Comparison of ENCODE assay signal across 16 cellular contexts in the genomic region with DNA sequence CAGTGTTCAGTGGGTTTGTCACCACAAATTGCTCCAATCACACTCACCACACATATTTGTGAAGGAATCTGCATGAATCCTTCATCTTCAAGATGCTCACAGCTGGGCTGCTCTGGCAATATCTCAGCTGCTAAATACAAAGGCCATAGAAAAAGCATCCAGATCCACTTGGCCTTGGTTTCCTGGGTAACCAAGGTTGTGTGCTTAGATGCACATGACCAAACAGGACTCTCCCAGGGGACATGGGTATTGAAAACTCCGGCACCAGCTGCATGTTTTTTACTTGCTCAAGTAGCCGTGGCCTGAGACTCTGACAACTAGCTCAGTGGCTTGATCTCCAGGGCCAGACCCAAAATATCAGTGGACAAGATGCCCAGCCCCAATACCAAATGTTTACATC.
A peak's percentile ranks its signal among the peaks of the same experiment; 100 is the strongest.
DNase-seq lines count a peak whose midpoint lies in the region; ATAC-seq lines count a peak whose summit lies in the region.
"Had no signal": no experiment of that assay in that cellular context is flagged by ENCODE, and none has a peak within 500 bp of the region (broad histone marks: within the 10 kb centered on the region; RNA-seq: fewer than 3 reads in every experiment).

No MANE protein-coding gene starts in this region.

- DNase-seq in NCI-H1417 (lab: John Stamatoyannopoulos, UW), result peak in 2 of 3 experiments; percentile 24 to 93
- no peak for DNase-seq in NCI-H1417 treated with DMSO at 0.1 percent for 48 hours (lab: John Stamatoyannopoulos, UW)
- DNase-seq in NCI-H187 treated with DMSO at 0.1 percent for 48 hours (lab: John Stamatoyannopoulos, UW), result peak; percentile 85
- peak; percentile 52 to 74 for DNase-seq in NCI-H526 (lab: John Stamatoyannopoulos, UW)
- DNase-seq in retina, result peak; percentile 52
- no peak for DNase-seq in ACHN
- no peak for DNase-seq in NCI-H146 treated with DMSO at 0.1 percent for 48 hours (lab: John Stamatoyannopoulos, UW; ENCODE audit: unreplicated experiment)
- DNase-seq: Calu3; CD4-positive, CD25-positive, alpha-beta regulatory T cell; HFFc6; NCI-H1048; NCI-H2081 treated with DMSO at 0.1 percent for 48 hours; SHP77 treated with DMSO at 0.1 percent for 48 hours; T-helper 17 cell had no signal

- in situ Hi-C loops in ACHN (cut with HindIII; ENCODE audit: low pct_ligation_motif_present, low pct_unique_long_range_greater_than_20kb, low sequenced_read_pairs), result no loop called here

- ATAC-seq in GM19328 (IDR thresholded peaks at IDR 0.05; ENCODE audit: unreplicated experiment), result no peak
- ATAC-seq: K562, T-helper 17 cell had no signal

Comparison
In these comparisons a context has a peak if more than half of its experiments do, and no peak if none do; other contexts are left out.
1. DNase-seq: peak in NCI-H1417 (2 of 3), NCI-H187 treated with DMSO at 0.1 percent for 48 hours (single experiment), NCI-H526 (2 of 2) and retina (single experiment); none in NCI-H1417 treated with DMSO at 0.1 percent for 48 hours (single experiment), ACHN (single experiment) and NCI-H146 treated with DMSO at 0.1 percent for 48 hours (single experiment).